39 cellular contexts compared by ENCODE assay signal in genomic region chr21:28655471-28655870, GRCh38.
"Had no signal": no experiment of that assay in that cellular context is flagged by ENCODE, and none has a peak within 500 bp of the region (broad histone marks: within the 10 kb centered on the region; RNA-seq: fewer than 3 reads in every experiment).

No MANE protein-coding gene starts in this region.

- H3K4me3 ChIP-seq: cardiac muscle cell had no signal

- ATAC-seq: activated CD4-positive, alpha-beta T cell treated with anti-CD3 and anti-CD28 coated beads for 36 hours; activated CD4-positive, CD25-positive, alpha-beta regulatory T cell treated with anti-CD3 and anti-CD28 coated beads, Interleukin-2, amount 50 U/mL, for 24 hours; activated CD8-positive, alpha-beta T cell treated with anti-CD3 and anti-CD28 coated beads for 36 hours; activated naive CD8-positive, alpha-beta T cell treated with anti-CD3 and anti-CD28 coated beads, Interleukin-2, amount 50 U/mL, for 24 hours; activated T-cell treated with anti-CD3 and anti-CD28 coated beads, Interleukin-2, amount 50 U/mL, for 4 hours; activated T-cell treated with anti-CD3 and anti-CD28 coated beads, Interleukin-2, amount 50 U/mL, for 72 hours; WTC11 had no signal

- H3K36me3 Mint-ChIP-seq: activated naive CD4-positive, alpha-beta T cell treated with anti-CD3 and anti-CD28 coated beads, Interleukin-2, amount 50 U/mL, for 24 hours; activated naive CD8-positive, alpha-beta T cell; activated naive CD8-positive, alpha-beta T cell treated with anti-CD3 and anti-CD28 coated beads, Interleukin-2, amount 10 ng/mL, durations not matched to agents 7 days and 5 days; brain; WTC11 had no signal

- H3K4me3 Mint-ChIP-seq: activated CD4-positive, alpha-beta T cell treated with anti-CD3 and anti-CD28 coated beads for 36 hours; activated CD4-positive, alpha-beta T cell treated with anti-CD3 and anti-CD28 coated beads, Interleukin-2, amount 10 ng/mL, durations not matched to agents 7 days and 5 days; activated CD8-positive, alpha-beta T cell treated with anti-CD3 and anti-CD28 coated beads for 36 hours; activated naive CD4-positive, alpha-beta T cell treated with anti-CD3 and anti-CD28 coated beads for 36 hours; activated naive CD4-positive, alpha-beta T cell treated with anti-CD3 and anti-CD28 coated beads, Interleukin-2, amount 50 U/mL, for 24 hours; activated naive CD8-positive, alpha-beta T cell; activated naive CD8-positive, alpha-beta T cell treated with anti-CD3 and anti-CD28 coated beads, Interleukin-2, amount 10 ng/mL, durations not matched to agents 7 days and 5 days; activated naive CD8-positive, alpha-beta T cell treated with anti-CD3 and anti-CD28 coated beads, Interleukin-2, amount 50 U/mL, for 24 hours; activated T-cell treated with anti-CD3 and anti-CD28 coated beads, Interleukin-2, amount 50 U/mL, for 4 hours; activated T-cell treated with anti-CD3 and anti-CD28 coated beads, Interleukin-2, amount 50 U/mL, for 72 hours; activated T-helper 1 cell treated with anti-CD3 and anti-CD28 coated beads, Interleukin-12 subunit alpha, Interleukin-12 subunit beta, Interleukin-2, Interleukin-4 antibody, amounts not matched to agents 30 ng/mL and 10 ng/mL and 1 ng/mL, durations not matched to agents 14 hours and 24 hours and 36 hours; activated T-helper 17 cell treated with anti-CD3 and anti-CD28 coated beads, Interleukin-2, amount 50 U/mL, for 72 hours; brain; central memory CD8-positive, alpha-beta T cell; T-helper 1 cell treated with Interleukin-12 subunit alpha and Interleukin-12 subunit beta and Interleukin-4 antibody, amounts not matched to agents 30 μg/mL and 1 μg/mL, for 36 hours; T-helper 2 cell treated with Interferon-gamma antibody and Interleukin-4, amounts not matched to agents 5 μg/mL and 100 μg/mL, for 36 hours; WTC11 had no signal

- DNase-seq: activated CD4-positive, alpha-beta T cell treated with anti-CD3 and anti-CD28 coated beads for 1 hour; activated CD4-positive, alpha-beta T cell treated with anti-CD3 and anti-CD28 coated beads for 36 hours; activated CD4-positive, alpha-beta T cell treated with anti-CD3 and anti-CD28 coated beads for 48 hours; activated CD4-positive, alpha-beta T cell treated with anti-CD3 and anti-CD28 coated beads, Interleukin-2, amount 10 ng/mL, durations not matched to agents 7 days and 5 days; activated CD4-positive, alpha-beta T cell treated with anti-CD3 and anti-CD28 coated beads, Interleukin-2, amount 50 U/mL, for 48 hours; activated CD4-positive, CD25-positive, alpha-beta regulatory T cell; activated CD8-positive, alpha-beta memory T cell treated with anti-CD3 and anti-CD28 coated beads, Interleukin-2, amount 50 U/mL, for 4 hours; activated CD8-positive, alpha-beta T cell treated with anti-CD3 and anti-CD28 coated beads for 36 hours; activated effector memory CD4-positive, alpha-beta T cell treated with anti-CD3 and anti-CD28 coated beads, Interleukin-2, amount 50 U/mL, for 16 hours; activated gamma-delta T cell treated with Interleukin-2 at 50 U/mL for 16 hours; activated naive CD4-positive, alpha-beta T cell; activated naive CD4-positive, alpha-beta T cell treated with anti-CD3 and anti-CD28 coated beads for 36 hours; activated naive CD8-positive, alpha-beta T cell treated with anti-CD3 and anti-CD28 coated beads, Interleukin-2, amount 10 ng/mL, durations not matched to agents 7 days and 5 days; activated naive CD8-positive, alpha-beta T cell treated with anti-CD3 and anti-CD28 coated beads, Interleukin-2, amount 50 U/mL, for 24 hours; activated T-cell treated with anti-CD3 and anti-CD28 coated beads for 4 hours; activated T-cell treated with anti-CD3 and anti-CD28 coated beads, Interleukin-2, amount 50 U/mL, for 1 hour; activated T-cell treated with anti-CD3 and anti-CD28 coated beads, Interleukin-2, amount 50 U/mL, for 4 hours; activated T-cell treated with anti-CD3 and anti-CD28 coated beads, Interleukin-2, amount 50 U/mL, for 72 hours; amniotic stem cell; aorta; caudate nucleus; cerebellar nuclear complex; SW 1271; T-helper 1 cell; T-helper 2 cell; T-helper 9 cell had no signal

- H3K27ac Mint-ChIP-seq: activated CD4-positive, alpha-beta T cell treated with anti-CD3 and anti-CD28 coated beads for 36 hours; activated CD4-positive, alpha-beta T cell treated with anti-CD3 and anti-CD28 coated beads, Interleukin-2, amount 10 ng/mL, durations not matched to agents 7 days and 5 days; activated CD8-positive, alpha-beta T cell treated with anti-CD3 and anti-CD28 coated beads for 36 hours; activated naive CD4-positive, alpha-beta T cell treated with anti-CD3 and anti-CD28 coated beads for 36 hours; activated naive CD4-positive, alpha-beta T cell treated with anti-CD3 and anti-CD28 coated beads, Interleukin-2, amount 50 U/mL, for 24 hours; activated naive CD8-positive, alpha-beta T cell; activated naive CD8-positive, alpha-beta T cell treated with anti-CD3 and anti-CD28 coated beads, Interleukin-2, amount 10 ng/mL, durations not matched to agents 7 days and 5 days; activated naive CD8-positive, alpha-beta T cell treated with anti-CD3 and anti-CD28 coated beads, Interleukin-2, amount 50 U/mL, for 24 hours; activated T-cell treated with anti-CD3 and anti-CD28 coated beads, Interleukin-2, amount 50 U/mL, for 72 hours; activated T-helper 1 cell treated with anti-CD3 and anti-CD28 coated beads, Interleukin-12 subunit alpha, Interleukin-12 subunit beta, Interleukin-2, Interleukin-4 antibody, amounts not matched to agents 30 ng/mL and 10 ng/mL and 1 ng/mL, durations not matched to agents 14 hours and 24 hours and 36 hours; activated T-helper 17 cell treated with anti-CD3 and anti-CD28 coated beads, Interleukin-2, amount 50 U/mL, for 72 hours; brain; T-helper 1 cell treated with Interleukin-12 subunit alpha and Interleukin-12 subunit beta and Interleukin-4 antibody, amounts not matched to agents 30 μg/mL and 1 μg/mL, for 36 hours; T-helper 2 cell treated with Interferon-gamma antibody and Interleukin-4, amounts not matched to agents 5 μg/mL and 100 μg/mL, for 36 hours; WTC11 had no signal

- H3K27me3 ChIP-seq: cardiac muscle cell had no signal

- H3K4me1 Mint-ChIP-seq: activated CD4-positive, alpha-beta T cell treated with anti-CD3 and anti-CD28 coated beads for 36 hours; activated naive CD4-positive, alpha-beta T cell treated with anti-CD3 and anti-CD28 coated beads, Interleukin-2, amount 50 U/mL, for 24 hours; activated naive CD8-positive, alpha-beta T cell treated with anti-CD3 and anti-CD28 coated beads, Interleukin-2, amount 50 U/mL, for 24 hours; activated T-helper 17 cell treated with anti-CD3 and anti-CD28 coated beads, Interleukin-2, amount 50 U/mL, for 72 hours; brain had no signal

- FAIRE-seq: TTC549 had no signal

- H3K27ac ChIP-seq: cardiac muscle cell, VCaP had no signal

- H3K9me3 Mint-ChIP-seq: activated naive CD4-positive, alpha-beta T cell treated with anti-CD3 and anti-CD28 coated beads for 36 hours; activated naive CD4-positive, alpha-beta T cell treated with anti-CD3 and anti-CD28 coated beads, Interleukin-2, amount 50 U/mL, for 24 hours; activated T-cell treated with anti-CD3 and anti-CD28 coated beads, Interleukin-2, amount 50 U/mL, for 4 hours; activated T-helper 17 cell treated with anti-CD3 and anti-CD28 coated beads, Interleukin-2, amount 50 U/mL, for 72 hours; brain; central memory CD8-positive, alpha-beta T cell; WTC11 had no signal

- H3K27me3 Mint-ChIP-seq: activated CD4-positive, alpha-beta T cell treated with anti-CD3 and anti-CD28 coated beads for 36 hours; activated CD4-positive, alpha-beta T cell treated with anti-CD3 and anti-CD28 coated beads, Interleukin-2, amount 10 ng/mL, durations not matched to agents 7 days and 5 days; activated CD8-positive, alpha-beta T cell treated with anti-CD3 and anti-CD28 coated beads for 36 hours; activated naive CD4-positive, alpha-beta T cell treated with anti-CD3 and anti-CD28 coated beads, Interleukin-2, amount 50 U/mL, for 24 hours; activated naive CD8-positive, alpha-beta T cell; activated naive CD8-positive, alpha-beta T cell treated with anti-CD3 and anti-CD28 coated beads, Interleukin-2, amount 10 ng/mL, durations not matched to agents 7 days and 5 days; activated naive CD8-positive, alpha-beta T cell treated with anti-CD3 and anti-CD28 coated beads, Interleukin-2, amount 50 U/mL, for 24 hours; activated T-helper 17 cell treated with anti-CD3 and anti-CD28 coated beads, Interleukin-2, amount 50 U/mL, for 72 hours; brain; central memory CD8-positive, alpha-beta T cell had no signal

- H3K36me3 ChIP-seq: cardiac muscle cell had no signal
